In the genomic region with DNA sequence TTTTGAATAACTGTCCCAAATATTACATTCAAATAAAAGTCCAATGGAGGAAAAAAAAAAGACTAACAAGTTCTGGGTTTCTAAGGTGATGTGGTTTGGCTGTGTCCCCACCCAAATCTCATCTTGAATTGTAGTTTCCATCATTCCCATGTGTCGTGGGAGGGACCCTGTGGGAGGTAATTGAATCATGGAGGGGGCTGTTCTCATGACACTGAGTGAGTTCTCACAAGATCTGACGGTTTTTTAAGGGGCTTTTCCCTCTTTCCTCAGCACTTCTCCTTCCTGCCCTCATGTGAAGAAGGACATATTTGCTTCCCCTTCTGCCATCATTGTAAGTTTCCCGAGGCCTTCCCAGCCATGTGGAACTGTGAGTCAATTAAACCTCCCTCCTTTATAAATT, we compare ENCODE assay signal across 12 cellular contexts. TPM values are rescaled to one million over a fixed set of nuclear protein-coding genes. Genes with fewer than 3 reads are reported as not detected.
"Had no signal": no experiment of that assay in that cellular context is flagged by ENCODE, and none has a peak within 500 bp of the region (broad histone marks: within the 10 kb centered on the region; RNA-seq: fewer than 3 reads in every experiment).

No MANE protein-coding gene starts in this region.

- H3K4me1 ChIP-seq: HAP-1 had no signal

- H2AFZ ChIP-seq: GM23248 had no signal

- H3K4me2 ChIP-seq: GM23338 had no signal

- FAIRE-seq: H1, H54 had no signal

- H3K36me3 ChIP-seq: HAP-1 had no signal

- H3K9ac ChIP-seq: GM23248 had no signal

- ATAC-seq: GM23338, HCT116 had no signal

- H3K9me3 ChIP-seq: HAP-1 had no signal

- H3K4me3 ChIP-seq: GM23248, GM23338, HAP-1 had no signal

- H3K27ac ChIP-seq: GM23248 had no signal

- DNase-seq: GM23248, GOT3, H7, H9, HCEC 1CT, HFFc6 had no signal

RNA-seq across cellular contexts. Expression of gene MS4A2, which starts 7.9 kb away (rescaled TPM):
- total RNA-seq: GM23248, GM23338, H1, H4, H7, H9, HFFc6 had no signal
- polyA plus RNA-seq: GM23248, GM23338, H1 had no signal

RNA-seq across cellular contexts. Expression of gene MS4A3, which starts 24.1 kb away (rescaled TPM):
- total RNA-seq: GM23248, GM23338, H1, H4, H7, H9, HFFc6 had no signal
- polyA plus RNA-seq: GM23248, GM23338, H1 had no signal

RNA-seq across cellular contexts. Expression of gene OOSP2, which starts 40.3 kb away (rescaled TPM):
- total RNA-seq: GM23248, GM23338, H1, H4, H7, H9, HFFc6 had no signal
- polyA plus RNA-seq: GM23248, GM23338, H1 had no signal
